In genomic region chr14:93974299-93974698, GRCh38 we compare ENCODE assay signal across 1 cellular context.
TF ChIP-seq lines count a peak whose summit lies in the region.

No MANE protein-coding gene starts in this region.

TF ChIP-seq in HepG2, 621 proteins besides CTCF, POLR2A, EP300 and RAD21:
- TF ChIP-seq RARA (CRISPR knock-in tag; IDR thresholded peaks at IDR 0.05) (0 out of 2 replicates have a peak, but pooled peaks have one; percentile 23), FOXO1 (CRISPR knock-in tag; IDR thresholded peaks at IDR 0.05) (0 out of 2 replicates have a peak, but pooled peaks have one; percentile 28), SOX6 (IDR thresholded peaks at IDR 0.05) (no peak), SOX6 (CRISPR knock-in tag; IDR thresholded peaks at IDR 0.05) (0 out of 2 replicates have a peak, but pooled peaks have one; percentile 21), NR2F6 (IDR thresholded peaks at IDR 0.05) (0 out of 2 replicates have a peak, but pooled peaks have one; percentile 11), NR2F6 (CRISPR knock-in tag; IDR thresholded peaks at IDR 0.05) (peak; percentile 67), ZSCAN25 (CRISPR knock-in tag; IDR thresholded peaks at IDR 0.05) (no peak)
